In genomic region chr20:30300176-30300575, GRCh38 we compare ENCODE assay signal across 8 cellular contexts.
DNase-seq lines count a peak whose midpoint lies in the region; ATAC-seq and TF ChIP-seq lines count a peak whose summit lies in the region.
"Not testable (repeated sequence)": the region's sequence is repeated elsewhere in the genome, so short reads cannot be mapped to it uniquely, and the experiment has no call there.

No MANE protein-coding gene starts in this region.

- not testable (repeated sequence) for TF ChIP-seq EP300 in esophagus muscularis mucosa (IDR thresholded peaks at IDR 0.05)

- not testable (repeated sequence) for H3K27ac Mint-ChIP-seq in CD4-positive, alpha-beta memory T cell; activated T-helper 2 cell treated with anti-CD3 and anti-CD28 coated beads, Interferon-gamma antibody, Interleukin-2, Interleukin-4, amounts not matched to agents 10 μg/mL and 5 μg/mL and 100 μg/mL, durations not matched to agents 14 hours and 24 hours and 36 hours; stimulated activated effector memory CD8-positive, alpha-beta T cell treated with anti-CD3 and anti-CD28 coated beads, Interleukin-12 subunit alpha, Interleukin-12 subunit beta, amount 100 ng/mL, for 72 hours

- peaks cover 0 to 17% (median 4%) of the 10 kb centered on the region in 8 donors for H3K9me3 Mint-ChIP-seq in CD4-positive, alpha-beta memory T cell
- not testable (repeated sequence) for H3K9me3 Mint-ChIP-seq in activated T-helper 2 cell treated with anti-CD3 and anti-CD28 coated beads, Interferon-gamma antibody, Interleukin-2, Interleukin-4, amounts not matched to agents 10 μg/mL and 5 μg/mL and 100 μg/mL, durations not matched to agents 14 hours and 24 hours and 36 hours; stimulated activated effector memory CD8-positive, alpha-beta T cell treated with anti-CD3 and anti-CD28 coated beads, Interleukin-12 subunit alpha, Interleukin-12 subunit beta, amount 100 ng/mL, for 72 hours

- H3K4me1 ChIP-seq in CD4-positive, alpha-beta memory T cell (ENCODE audit: insufficient read depth, low read length); HEK293 (ENCODE audit: control insufficient read depth, insufficient read depth, low read length); esophagus muscularis mucosa: not testable (repeated sequence)

- intact Hi-C loops in CD4-positive, alpha-beta memory T cell (cut with micrococcal nuclease); activated T-helper 2 cell treated with anti-CD3 and anti-CD28 coated beads, Interferon-gamma antibody, Interleukin-2, Interleukin-4, amounts not matched to agents 10 μg/mL and 5 μg/mL and 100 μg/mL, durations not matched to agents 14 hours and 24 hours and 36 hours (cut with micrococcal nuclease); esophagus muscularis mucosa (cut with DNase I): not testable (repeated sequence)

- H3K27me3 Mint-ChIP-seq in CD4-positive, alpha-beta memory T cell: peaks cover 4 to 13% of the 10 kb centered on the region in 2 donors
- H3K27me3 Mint-ChIP-seq in activated T-helper 2 cell treated with anti-CD3 and anti-CD28 coated beads, Interferon-gamma antibody, Interleukin-2, Interleukin-4, amounts not matched to agents 10 μg/mL and 5 μg/mL and 100 μg/mL, durations not matched to agents 14 hours and 24 hours and 36 hours (ENCODE audit: low read depth): peaks cover 22% of the 10 kb centered on the region

- H3K36me3 ChIP-seq in CD4-positive, alpha-beta memory T cell (ENCODE audit: insufficient read depth, low read length); HEK293 (ENCODE audit: control insufficient read depth in 2 of 2, insufficient read depth in 1 of 2, low read length in 2 of 2); WERI-Rb-1; esophagus muscularis mucosa: not testable (repeated sequence)

- H3K4me3 Mint-ChIP-seq in CD4-positive, alpha-beta memory T cell: peak overlapping the region in 6 of 8 donors; percentile 31 to 74 (median 52)
- H3K4me3 Mint-ChIP-seq in activated T-helper 2 cell treated with anti-CD3 and anti-CD28 coated beads, Interferon-gamma antibody, Interleukin-2, Interleukin-4, amounts not matched to agents 10 μg/mL and 5 μg/mL and 100 μg/mL, durations not matched to agents 14 hours and 24 hours and 36 hours (ENCODE audit: low read depth): peak overlapping the region; percentile 60
- peak overlapping the region; percentile 34 for H3K4me3 Mint-ChIP-seq in stimulated activated effector memory CD8-positive, alpha-beta T cell treated with anti-CD3 and anti-CD28 coated beads, Interleukin-12 subunit alpha, Interleukin-12 subunit beta, amount 100 ng/mL, for 72 hours

- H3K27ac ChIP-seq in CD4-positive, alpha-beta memory T cell (ENCODE audit: low read depth, low read length); HEK293 (ENCODE audit: extremely low read depth, low read depth, low read length); WERI-Rb-1; esophagus muscularis mucosa (replicated peaks in 1 of 4): not testable (repeated sequence)

- H3K27me3 ChIP-seq in CD4-positive, alpha-beta memory T cell (ENCODE audit: insufficient read depth, low read length); WERI-Rb-1 (ENCODE audit: insufficient read depth, low read depth, severe bottlenecking); esophagus muscularis mucosa: not testable (repeated sequence)

- H3K9me3 ChIP-seq in CD4-positive, alpha-beta memory T cell (ENCODE audit: control insufficient read depth in 1 of 2, low read length in 2 of 2); HEK293 (ENCODE audit: control insufficient read depth, insufficient read depth, low read depth, low read length); WERI-Rb-1 (ENCODE audit: severe bottlenecking); esophagus muscularis mucosa: not testable (repeated sequence)

- not testable (repeated sequence) for DNase-seq in CD4-positive, alpha-beta memory T cell; activated T-helper 2 cell treated with anti-CD3 and anti-CD28 coated beads, Interferon-gamma antibody, Interleukin-2, Interleukin-4, amounts not matched to agents 10 μg/mL and 5 μg/mL and 100 μg/mL, durations not matched to agents 14 hours and 24 hours and 36 hours (ENCODE audit: low spot score); esophagus muscularis mucosa (ENCODE audit: extremely low spot score); stimulated activated effector memory CD8-positive, alpha-beta T cell treated with anti-CD3 and anti-CD28 coated beads, Interleukin-12 subunit alpha, Interleukin-12 subunit beta, amount 100 ng/mL, for 72 hours (ENCODE audit: low spot score in 2 of 2)
- DNase-seq in NCI-H69 (lab: John Stamatoyannopoulos, UW): peak; percentile 2
- DNase-seq in WERI-Rb-1: peak; percentile 11
- DNase-seq in mesenteric fat pad (ENCODE audit: low spot score): peak; percentile 85

- CTCF ChIA-PET in CD4-positive, alpha-beta memory T cell (lab: Charles Lee; ENCODE audit: partially characterized antibody); HEK293 (lab: Yijun Ruan, JAX): not testable (repeated sequence)

- ATAC-seq in stimulated activated effector memory CD8-positive, alpha-beta T cell treated with anti-CD3 and anti-CD28 coated beads, Interleukin-12 subunit alpha, Interleukin-12 subunit beta, amount 100 ng/mL, for 72 hours: not testable (repeated sequence)

- H3K4me1 Mint-ChIP-seq in CD4-positive, alpha-beta memory T cell; activated T-helper 2 cell treated with anti-CD3 and anti-CD28 coated beads, Interferon-gamma antibody, Interleukin-2, Interleukin-4, amounts not matched to agents 10 μg/mL and 5 μg/mL and 100 μg/mL, durations not matched to agents 14 hours and 24 hours and 36 hours (ENCODE audit: low read depth); stimulated activated effector memory CD8-positive, alpha-beta T cell treated with anti-CD3 and anti-CD28 coated beads, Interleukin-12 subunit alpha, Interleukin-12 subunit beta, amount 100 ng/mL, for 72 hours: not testable (repeated sequence)

- not testable (repeated sequence) for H3K4me3 ChIP-seq in CD4-positive, alpha-beta memory T cell (ENCODE audit: low read length in 2 of 2); HEK293 (ENCODE audit: low read depth, low read length); WERI-Rb-1 (ENCODE audit: low read depth, low read length)
- peak overlapping the region in 3 of 4 donors; percentile 33 to 38 (median 37) for H3K4me3 ChIP-seq in esophagus muscularis mucosa

- POLR2A ChIA-PET in CD4-positive, alpha-beta memory T cell (lab: Charles Lee; ENCODE audit: partially characterized antibody); HEK293 (lab: Yijun Ruan, JAX): not testable (repeated sequence)

- not testable (repeated sequence) for H3K36me3 Mint-ChIP-seq in CD4-positive, alpha-beta memory T cell; activated T-helper 2 cell treated with anti-CD3 and anti-CD28 coated beads, Interferon-gamma antibody, Interleukin-2, Interleukin-4, amounts not matched to agents 10 μg/mL and 5 μg/mL and 100 μg/mL, durations not matched to agents 14 hours and 24 hours and 36 hours (ENCODE audit: low read depth); stimulated activated effector memory CD8-positive, alpha-beta T cell treated with anti-CD3 and anti-CD28 coated beads, Interleukin-12 subunit alpha, Interleukin-12 subunit beta, amount 100 ng/mL, for 72 hours

- whole genome bisulfite sequencing in esophagus muscularis mucosa: 13% methylated on average over 3 of the region's 33 CpGs

- TF ChIP-seq CTCF in HEK293 (tag by site-specific recombination; IDR thresholded peaks at IDR 0.05); WERI-Rb-1 (IDR thresholded peaks at IDR 0.05; ENCODE audit: low read depth, low read length); esophagus muscularis mucosa (IDR thresholded peaks at IDR 0.05): not testable (repeated sequence)

- TF ChIP-seq POLR2A in esophagus muscularis mucosa (IDR thresholded peaks at IDR 0.05; ENCODE audit: low read depth): not testable (repeated sequence)

TF ChIP-seq in HEK293, 187 proteins besides CTCF, POLR2A, EP300 and RAD21:
- peak; percentile 66 for TF ChIP-seq ZNF341 (tag by site-specific recombination; IDR thresholded peaks at IDR 0.05; ENCODE audit: low read depth)
- TF ChIP-seq ZBTB26 (tag by site-specific recombination; optimal IDR thresholded peaks at IDR 0.05): peak; percentile 19
